ENCODE assay signal across 8 cellular contexts in genomic region chr3:149180057-149180573, GRCh38. TPM values are rescaled to one million over a fixed set of nuclear protein-coding genes. Genes with fewer than 3 reads are reported as not detected.
A peak's percentile ranks its signal among the peaks of the same experiment; 100 is the strongest.
DNase-seq lines count a peak whose midpoint lies in the region; ATAC-seq and TF ChIP-seq lines count a peak whose summit lies in the region.

No MANE protein-coding gene starts in this region.

- H3K4me3 ChIP-seq in skeletal muscle cell (ENCODE audit: low read depth, low read length) = no peak overlapping the region
- no peak overlapping the region for H3K4me3 ChIP-seq in H7 (ENCODE audit: insufficient read depth, low read depth, low read length)

- ATAC-seq in SK-N-SH treated with all-trans-retinoic acid at 6 μM for 48 hours = peak; percentile 97
- ATAC-seq in GM18868 (IDR thresholded peaks at IDR 0.05; ENCODE audit: unreplicated experiment) = no peak
- ATAC-seq in HG03045 (IDR thresholded peaks at IDR 0.05; ENCODE audit: unreplicated experiment) = no peak

- peaks cover 1% of the 10 kb centered on the region; the same call in 1 of the 2 replicates for H3K36me3 ChIP-seq in H7 (replicated peaks; ENCODE audit: control insufficient read depth, insufficient read depth, low read length)

- H3K27me3 ChIP-seq in H7 (ENCODE audit: control insufficient read depth, insufficient read depth, low read length) = no peaks in the 10 kb centered on the region

- peak; percentile 99 for DNase-seq in H4 (ENCODE audit: low spot score)
- peak; percentile 92 for DNase-seq in glomerular endothelial cell (ENCODE audit: extremely low read depth, low read depth, low spot score)
- DNase-seq in skeletal muscle cell (ENCODE audit: low read depth) = peak; percentile 100
- no peak for DNase-seq in stimulated activated naive CD4-positive, alpha-beta T cell treated with Interleukin-2 at 50 U/mL for 16 hours (lab: John Stamatoyannopoulos, UW)
- DNase-seq in H7 = no peak

TF ChIP-seq in SK-N-SH treated with all-trans-retinoic acid at 6 μM for 48 hours, 23 proteins besides CTCF, POLR2A, EP300 and RAD21:
- TF ChIP-seq CREB5 (CRISPR knock-in tag; IDR thresholded peaks at IDR 0.05; ENCODE audit: low read depth) (0 out of 2 replicates have a peak, but pooled peaks have one; percentile 26), ZFP3 (CRISPR knock-in tag; IDR thresholded peaks at IDR 0.05) (no peak), ARNTL (CRISPR knock-in tag; IDR thresholded peaks at IDR 0.05; ENCODE audit: borderline replicate concordance, low read depth) (no peak)

RNA-seq across cellular contexts. Expression of gene CP, which starts 41.5 kb away (rescaled TPM):
- total RNA-seq in H4 (2014; rRNA removed; shearing (Covaris generic)) = 2.6 and 3.4 TPM in 2 replicates
- total RNA-seq in glomerular endothelial cell = 0.53 TPM in 1 of 2 replicates, not detected in the other
- 0.21 and 0.59 TPM in 2 replicates for total RNA-seq in H7 (2014; rRNA removed; shearing (Covaris generic))

RNA-seq across cellular contexts. Expression of gene HPS3, which starts 50.7 kb away (rescaled TPM):
- total RNA-seq in H4 (2014; rRNA removed; shearing (Covaris generic)) = 38.8 and 39.3 TPM in 2 replicates
- 14.3 and 22.4 TPM in 2 replicates for total RNA-seq in glomerular endothelial cell
- total RNA-seq in H7 (2014; rRNA removed; shearing (Covaris generic)) = 0.14 and 0.15 TPM in 2 replicates

Comparison
In these comparisons a context has a peak if more than half of its experiments do, and no peak if none do; other contexts are left out.
1. DNase-seq: peak in H4 (single experiment), glomerular endothelial cell (single experiment) and skeletal muscle cell (single experiment); none in stimulated activated naive CD4-positive, alpha-beta T cell treated with Interleukin-2 at 50 U/mL for 16 hours (single experiment) and H7 (single experiment).
2. RNA of gene HPS3, which starts 50.7 kb away (total RNA-seq): 38.8 to 39.3 TPM in H4 and 14.3 to 22.4 TPM in glomerular endothelial cell; 0.14 to 0.15 TPM in H7; every median in the first group is over 10 times any median in the second.